ENCODE assay signal across 9 cellular contexts in the genomic region with DNA sequence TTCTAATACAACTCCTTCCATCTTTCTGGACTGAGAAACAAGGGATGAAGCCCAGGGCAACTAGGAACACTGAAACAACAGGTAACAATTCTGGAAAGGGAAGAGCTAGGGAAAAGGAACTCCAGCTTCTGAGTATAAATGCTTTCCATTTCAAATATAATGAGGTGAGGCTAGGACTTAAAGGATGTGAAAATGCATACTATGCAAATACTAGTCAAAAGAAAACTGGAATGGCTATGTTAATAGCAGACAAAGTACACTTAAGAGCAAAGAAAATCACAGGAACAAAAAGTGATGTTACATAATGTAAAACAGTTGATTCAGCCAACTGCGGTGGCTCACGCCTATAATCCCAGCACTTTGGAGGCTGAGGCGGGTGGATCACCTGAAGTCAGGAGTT. TPM values are rescaled to one million over a fixed set of nuclear protein-coding genes. Genes with fewer than 3 reads are reported as not detected.
"Had no signal": no experiment of that assay in that cellular context is flagged by ENCODE, and none has a peak within 500 bp of the region (broad histone marks: within the 10 kb centered on the region; RNA-seq: fewer than 3 reads in every experiment).

No MANE protein-coding gene starts in this region.

- FAIRE-seq: H1, H54, HTR-8/SVneo had no signal

- H3K9me3 Mint-ChIP-seq: IgD-negative memory B cell had no signal

- H3K4me3 ChIP-seq: GM23338 had no signal

- ATAC-seq: GM23338 had no signal

- DNase-seq: H9, HCEC 1CT, KG1 had no signal

- H2AFZ ChIP-seq: GM23338 had no signal

- H3K27me3 Mint-ChIP-seq: IgD-negative memory B cell had no signal

- H3K4me2 ChIP-seq: GM23338 had no signal

- H3K4me3 Mint-ChIP-seq: GM23338, H9 had no signal

- H3K4me1 Mint-ChIP-seq: GM23338 had no signal

- H3K27ac Mint-ChIP-seq: GM23338, H9 had no signal

RNA-seq across cellular contexts. Expression of a gene that starts 6.3 kb away (rescaled TPM):
- total RNA-seq: GM23338, H1, H9, HT-29 had no signal
- polyA plus RNA-seq: GM23338, H1 had no signal

RNA-seq across cellular contexts. Expression of a gene that starts 10.2 kb away (rescaled TPM):
- total RNA-seq: GM23338, H1, H9, HT-29 had no signal
- polyA plus RNA-seq: GM23338, H1, IgD-negative memory B cell had no signal
